Comparison of ENCODE assay signal across 37 cellular contexts in genomic region chr2:29573147-29573546, GRCh38.
A peak's percentile ranks its signal among the peaks of the same experiment; 100 is the strongest.
DNase-seq lines count a peak whose midpoint lies in the region; ATAC-seq, FAIRE-seq and TF ChIP-seq lines count a peak whose summit lies in the region.
"Had no signal": no experiment of that assay in that cellular context is flagged by ENCODE, and none has a peak within 500 bp of the region (broad histone marks: within the 10 kb centered on the region; RNA-seq: fewer than 3 reads in every experiment).

No MANE protein-coding gene starts in this region.

- BruUV-seq in PC-3 (replicated peaks; lab: Mats Ljungman, UMichigan) = no TSS peak

- H3K4me3 Mint-ChIP-seq in stimulated activated naive B cell treated with anti-CD40 and anti-IgM and Interleukin-4, amounts not matched to agents 10 μg/mL and 1 μg/mL and 100 μg/mL, for 72 hours = no peak overlapping the region
- H3K4me3 Mint-ChIP-seq: B cell; CD14-positive monocyte; CD4-positive, alpha-beta memory T cell; CD4-positive, alpha-beta T cell; CD4-positive, CD25-positive, alpha-beta regulatory T cell; CD8-positive, alpha-beta memory T cell; CD8-positive, alpha-beta T cell had no signal

- DNase-seq in PC-3 (no peak), islet precursor cell (peak; percentile 12), pancreas (peak in 2 of 6 donors; percentile 3 to 27), HAP-1 (ENCODE audit: low spot score in 2 of 2) (no peak)
- no peak for DNase-seq in stimulated activated naive B cell treated with anti-CD40 and anti-IgM and Interleukin-4, amounts not matched to agents 10 μg/mL and 1 μg/mL and 100 μg/mL, for 72 hours
- DNase-seq: 8988T; ACHN; AML-193; BE2C; C1 segment of cervical spinal cord; Caco-2; Calu3; CD4-positive, alpha-beta memory T cell; CD4-positive, alpha-beta T cell; CD4-positive, CD25-positive, alpha-beta regulatory T cell; CD8-positive, alpha-beta memory T cell; CD8-positive, alpha-beta T cell; COR-L47; DMS 273 treated with DMSO at 0.1 percent for 48 hours; DMS153; DMS53; DMS79; DMS79 treated with DMSO at 0.1 percent for 48 hours; DND-41; EL had no signal

- in situ Hi-C loops in HAP-1 (cut with MboI; ENCODE audit: low sequenced_read_pairs) = no loop called here

- TF ChIP-seq CTCF in HEK293 (tag by site-specific recombination; IDR thresholded peaks at IDR 0.05) (no peak), PC-3 (conservative IDR thresholded peaks at IDR 0.05; ENCODE audit: low read depth, low read length) (no peak), pancreas (IDR thresholded peaks at IDR 0.05) (no peak)

- H3K4me3 ChIP-seq in HEK293 (ENCODE audit: low read depth, low read length) (no peak overlapping the region), PC-3 (ENCODE audit: low read length) (no peak overlapping the region), pancreas (no peak overlapping the region), HAP-1 (no peak overlapping the region)
- H3K4me3 ChIP-seq: A549; BLaER1; BLaER1 treated with 17β-estradiol and CSF1 and Interleukin-3, amounts not matched to agents 10 nM and 100 nM had no signal

- ATAC-seq in PC-3 (no peak), pancreas (peak; percentile 34 to 87 (median 72)), HG02970 (IDR thresholded peaks at IDR 0.05; ENCODE audit: low FRiP score, unreplicated experiment) (no peak), HG03342 (IDR thresholded peaks at IDR 0.05; ENCODE audit: unreplicated experiment) (no peak)
- no peak for ATAC-seq in stimulated activated naive B cell treated with anti-CD40 and anti-IgM and Interleukin-4, amounts not matched to agents 10 μg/mL and 1 μg/mL and 100 μg/mL, for 72 hours (replicated peaks)
- ATAC-seq: A549; CD8-positive, alpha-beta T cell had no signal

- no peaks in the 10 kb centered on the region for H3K9me3 ChIP-seq in HEK293 (ENCODE audit: control insufficient read depth, insufficient read depth, low read depth, low read length)
- no peaks in the 10 kb centered on the region for H3K9me3 ChIP-seq in PC-3 (ENCODE audit: low read length)
- no peaks in the 10 kb centered on the region for H3K9me3 ChIP-seq in pancreas
- H3K9me3 ChIP-seq in HAP-1 = no peaks in the 10 kb centered on the region
- H3K9me3 ChIP-seq: A549; BE2C; BLaER1; BLaER1 treated with 17β-estradiol and CSF1 and Interleukin-3, amounts not matched to agents 10 nM and 100 nM; Caco-2 had no signal

- no peak overlapping the region for H3K9ac ChIP-seq in PC-3 (ENCODE audit: low read length)
- H3K9ac ChIP-seq: BLaER1; BLaER1 treated with 17β-estradiol and CSF1 and Interleukin-3, amounts not matched to agents 10 nM and 100 nM had no signal

- POLR2A ChIA-PET in HEK293 (lab: Yijun Ruan, JAX) (no interaction called here), PC-3 (lab: Charles Lee; ENCODE audit: unreplicated experiment) (no interaction called here)

- intact Hi-C loops in PC-3 (cut with micrococcal nuclease) (loop anchor here (5.0 kb wide), 2 partner anchors 89 to 174 kb away; no protein-coding TSS in a partner anchor), pancreas (cut with DNase I) (no loop called here)

- CTCF ChIA-PET in HEK293 (lab: Yijun Ruan, JAX) = no interaction called here
- CTCF ChIA-PET in PC-3 (lab: Charles Lee) = no interaction called here

- no peaks in the 10 kb centered on the region for H3K9me3 Mint-ChIP-seq in stimulated activated naive B cell treated with anti-CD40 and anti-IgM and Interleukin-4, amounts not matched to agents 10 μg/mL and 1 μg/mL and 100 μg/mL, for 72 hours
- H3K9me3 Mint-ChIP-seq: CD4-positive, alpha-beta memory T cell; CD4-positive, alpha-beta T cell; CD4-positive, CD25-positive, alpha-beta regulatory T cell; CD8-positive, alpha-beta memory T cell; CD8-positive, alpha-beta T cell had no signal

- H3K4me1 Mint-ChIP-seq in stimulated activated naive B cell treated with anti-CD40 and anti-IgM and Interleukin-4, amounts not matched to agents 10 μg/mL and 1 μg/mL and 100 μg/mL, for 72 hours = no peaks in the 10 kb centered on the region
- H3K4me1 Mint-ChIP-seq: B cell; CD14-positive monocyte; CD4-positive, alpha-beta memory T cell; CD4-positive, CD25-positive, alpha-beta regulatory T cell; CD8-positive, alpha-beta memory T cell had no signal

- no peaks in the 10 kb centered on the region for H3K27me3 ChIP-seq in PC-3 (ENCODE audit: low read length)
- no peaks in the 10 kb centered on the region for H3K27me3 ChIP-seq in pancreas
- no peaks in the 10 kb centered on the region for H3K27me3 ChIP-seq in HAP-1 (ENCODE audit: low read depth)
- H3K27me3 ChIP-seq: BE2C; BLaER1; BLaER1 treated with 17β-estradiol and CSF1 and Interleukin-3, amounts not matched to agents 10 nM and 100 nM had no signal

- no peaks in the 10 kb centered on the region for H3K27me3 Mint-ChIP-seq in stimulated activated naive B cell treated with anti-CD40 and anti-IgM and Interleukin-4, amounts not matched to agents 10 μg/mL and 1 μg/mL and 100 μg/mL, for 72 hours
- H3K27me3 Mint-ChIP-seq: CD4-positive, CD25-positive, alpha-beta regulatory T cell had no signal

- H3K4me1 ChIP-seq in HEK293 (ENCODE audit: control insufficient read depth, insufficient read depth, low read length) (no peaks in the 10 kb centered on the region), PC-3 (ENCODE audit: insufficient read depth, low read length) (peaks cover 13% of the 10 kb centered on the region), pancreas (peaks cover 0 to 8% (median 0%) of the 10 kb centered on the region in 3 donors), HAP-1 (no peaks in the 10 kb centered on the region)
- H3K4me1 ChIP-seq: A549, Caco-2 had no signal

- H4K20me1 ChIP-seq in PC-3 (ENCODE audit: low read length) = no peaks in the 10 kb centered on the region
- H4K20me1 ChIP-seq: BLaER1; BLaER1 treated with 17β-estradiol and CSF1 and Interleukin-3, amounts not matched to agents 10 nM and 100 nM had no signal

- H3K27ac ChIP-seq in HEK293 (ENCODE audit: extremely low read depth, low read depth, low read length) (no peak overlapping the region), PC-3 (ENCODE audit: low read length) (no peak overlapping the region), pancreas (no peak overlapping the region)
- H3K27ac ChIP-seq: 22Rv1; A549; BLaER1; BLaER1 treated with 17β-estradiol and CSF1 and Interleukin-3, amounts not matched to agents 10 nM and 100 nM; C4-2B had no signal

- H2AFZ ChIP-seq in PC-3 (ENCODE audit: low read length) = no peak overlapping the region

- no peaks in the 10 kb centered on the region for H3K9me2 ChIP-seq in PC-3 (replicated peaks; ENCODE audit: low read length)

- H3K27ac Mint-ChIP-seq in stimulated activated naive B cell treated with anti-CD40 and anti-IgM and Interleukin-4, amounts not matched to agents 10 μg/mL and 1 μg/mL and 100 μg/mL, for 72 hours = no peak overlapping the region
- H3K27ac Mint-ChIP-seq: B cell; CD14-positive monocyte; CD4-positive, alpha-beta memory T cell; CD4-positive, alpha-beta T cell; CD4-positive, CD25-positive, alpha-beta regulatory T cell; CD8-positive, alpha-beta memory T cell; CD8-positive, alpha-beta T cell had no signal

- H3K36me3 ChIP-seq in HEK293 (ENCODE audit: control insufficient read depth in 2 of 2, insufficient read depth in 1 of 2, low read length in 2 of 2) (no peaks in the 10 kb centered on the region), PC-3 (ENCODE audit: low read depth, low read length) (no peaks in the 10 kb centered on the region), pancreas (no peaks in the 10 kb centered on the region), HAP-1 (replicated peaks) (no peaks in the 10 kb centered on the region)
- H3K36me3 ChIP-seq: BE2C; BLaER1; BLaER1 treated with 17β-estradiol and CSF1 and Interleukin-3, amounts not matched to agents 10 nM and 100 nM had no signal

- FAIRE-seq in pancreas (lab: Jason Lieb, UNC) = no peak
- FAIRE-seq: A204.1, A549, D721Med had no signal

- WGBS in pancreas, 2 donors = 11 to 20% methylated on average over 2 of the region's 2 CpGs

- 0 out of 2 replicates have a peak overlapping the region, but pooled peaks have one; percentile 23 for H3K4me2 ChIP-seq in PC-3 (ENCODE audit: low read length)
- H3K4me2 ChIP-seq: A549; BLaER1; BLaER1 treated with 17β-estradiol and CSF1 and Interleukin-3, amounts not matched to agents 10 nM and 100 nM had no signal

- no peaks in the 10 kb centered on the region for H3K36me3 Mint-ChIP-seq in stimulated activated naive B cell treated with anti-CD40 and anti-IgM and Interleukin-4, amounts not matched to agents 10 μg/mL and 1 μg/mL and 100 μg/mL, for 72 hours
- H3K36me3 Mint-ChIP-seq: CD14-positive monocyte; CD4-positive, alpha-beta memory T cell; CD4-positive, CD25-positive, alpha-beta regulatory T cell; CD8-positive, alpha-beta memory T cell; CD8-positive, alpha-beta T cell had no signal

- no peaks in the 10 kb centered on the region for H3K79me2 ChIP-seq in PC-3 (ENCODE audit: low read length)

- H3F3A ChIP-seq in PC-3 (ENCODE audit: low read length, unreplicated experiment) = no peaks in the 10 kb centered on the region

TF ChIP-seq in HEK293, 187 proteins besides CTCF, POLR2A, EP300 and RAD21:
- TF ChIP-seq KLF9 (tag by site-specific recombination; IDR thresholded peaks at IDR 0.05; ENCODE audit: low read depth) (no peak), YY1 (tag by site-specific recombination; IDR thresholded peaks at IDR 0.05) (no peak), ZNF114 (tag by site-specific recombination; IDR thresholded peaks at IDR 0.05) (no peak), ZNF266 (tag by site-specific recombination; IDR thresholded peaks at IDR 0.05; ENCODE audit: low read depth) (no peak), ZNF596 (tag by site-specific recombination; IDR thresholded peaks at IDR 0.05) (no peak), ZEB2 (tag by site-specific recombination; IDR thresholded peaks at IDR 0.05) (no peak), SCRT2 (tag by site-specific recombination; IDR thresholded peaks at IDR 0.05) (peak; percentile 69)
- TF ChIP-seq, protein P1, sequence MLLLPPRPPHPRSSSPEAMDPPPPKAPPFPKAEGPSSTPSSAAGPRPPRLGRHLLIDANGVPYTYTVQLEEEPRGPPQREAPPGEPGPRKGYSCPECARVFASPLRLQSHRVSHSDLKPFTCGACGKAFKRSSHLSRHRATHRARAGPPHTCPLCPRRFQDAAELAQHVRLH (tag by site-specific recombination; IDR thresholded peaks at IDR 0.05) = no peak
TF ChIP-seq in HEK293: peak in this region for 1.

Comparison
In these comparisons a context has a peak if more than half of its experiments do, and no peak if none do; other contexts are left out.
1. ATAC-seq: peak in pancreas (4 of 4); none in PC-3 (single experiment), HG02970 (single experiment), stimulated activated naive B cell treated with anti-CD40 and anti-IgM and Interleukin-4, amounts not matched to agents 10 μg/mL and 1 μg/mL and 100 μg/mL, for 72 hours (0 of 2) and HG03342 (single experiment).